In genomic region chrX:1246816-1247215, GRCh38 we compare ENCODE assay signal across 1 cellular context.
TF ChIP-seq lines count a peak whose summit lies in the region.

No MANE protein-coding gene starts in this region.

TF ChIP-seq in WTC11, 78 proteins besides CTCF, POLR2A, EP300 and RAD21 (continued from another document):
- no peak for TF ChIP-seq RELA (CRISPR knock-in tag; IDR thresholded peaks at IDR 0.05; ENCODE audit: borderline replicate concordance)
